Comparison of ENCODE assay signal across 7 cellular contexts in genomic region chr4:89836031-89836777, GRCh38. TPM values are rescaled to one million over a fixed set of nuclear protein-coding genes. Genes with fewer than 3 reads are reported as not detected.
DNase-seq lines count a peak whose midpoint lies in the region; ATAC-seq and TF ChIP-seq lines count a peak whose summit lies in the region.

No MANE protein-coding gene starts in this region.

- no peak overlapping the region for H4K91ac ChIP-seq in trophoblast cell (ENCODE audit: low read depth, low read length)

- no peak overlapping the region for H2AK5ac ChIP-seq in trophoblast cell (ENCODE audit: low read length)

- ATAC-seq in HG02623 (IDR thresholded peaks at IDR 0.05; ENCODE audit: unreplicated experiment) (no peak), HG03045 (IDR thresholded peaks at IDR 0.05; ENCODE audit: unreplicated experiment) (no peak)

- peaks cover 0 to 8% of the 10 kb centered on the region in 2 experiments for H3K4me1 ChIP-seq in trophoblast cell (ENCODE audit: control insufficient read depth in 1 of 2, insufficient read depth in 2 of 2, low read length in 2 of 2)

- WGBS in trophoblast cell (ENCODE audit: extremely low coverage, insufficient coverage, insufficient read length): no CpG with 5 or more reads among the region's 34 CpGs

- H2BK5ac ChIP-seq in trophoblast cell (ENCODE audit: low read depth, low read length, poor library complexity): no peak overlapping the region

- no peak overlapping the region for H3K27ac ChIP-seq in trophoblast cell (ENCODE audit: low read depth, low read length)

- H3K4me2 ChIP-seq in trophoblast cell (ENCODE audit: low read length): peak overlapping the region; percentile 97

- H3K9ac ChIP-seq in trophoblast cell (ENCODE audit: low read length): no peak overlapping the region

- no peaks in the 10 kb centered on the region for H3K79me2 ChIP-seq in trophoblast cell (ENCODE audit: control insufficient read depth, insufficient read depth, low read length, poor library complexity)

- H3K23ac ChIP-seq in trophoblast cell (ENCODE audit: low read length): no peak overlapping the region

- no peak overlapping the region for H3K14ac ChIP-seq in trophoblast cell (ENCODE audit: low read length)

- H3K9me3 ChIP-seq in trophoblast cell (ENCODE audit: insufficient read depth, low read depth, low read length): no peaks in the 10 kb centered on the region

- no peak overlapping the region for H3K4ac ChIP-seq in trophoblast cell (ENCODE audit: low read depth, low read length)

- H2BK120ac ChIP-seq in trophoblast cell (ENCODE audit: insufficient read depth, low read length, poor library complexity): no peak overlapping the region

- H3K79me1 ChIP-seq in trophoblast cell (ENCODE audit: low read length): no peaks in the 10 kb centered on the region

- TF ChIP-seq CTCF in WI38 (IDR thresholded peaks at IDR 0.05; ENCODE audit: low read depth, low read length): no peak

- H2AFZ ChIP-seq in trophoblast cell (ENCODE audit: insufficient read depth, low read length, poor library complexity): no peak overlapping the region

- H2BK12ac ChIP-seq in trophoblast cell (ENCODE audit: low read length): no peak overlapping the region

- H4K8ac ChIP-seq in trophoblast cell (ENCODE audit: low read depth, low read length): no peak overlapping the region

- H3K4me3 ChIP-seq in WI38 (ENCODE audit: low read depth, low read length) (peak overlapping the region; percentile 56; the same call in 1 of the 2 replicates), trophoblast cell (ENCODE audit: low read depth, low read length) (no peak overlapping the region)

- peak; percentile 1 for DNase-seq in HCEC 1CT
- peak; percentile 61 for DNase-seq in globus pallidus (ENCODE audit: low spot score)
- DNase-seq in trophoblast cell: no peak
- DNase-seq in activated CD8-positive, alpha-beta memory T cell treated with anti-CD3 and anti-CD28 coated beads, Interleukin-2, amount 50 U/mL, for 48 hours: no peak

- no peak overlapping the region for H3K18ac ChIP-seq in trophoblast cell (ENCODE audit: low read length)

- no peak overlapping the region for H4K12ac ChIP-seq in trophoblast cell (ENCODE audit: low read depth, low read length)

- H3K36me3 ChIP-seq in trophoblast cell (ENCODE audit: control insufficient read depth in 1 of 2, insufficient read depth in 2 of 2, low read length in 2 of 2): no peaks in the 10 kb centered on the region

- peaks cover 8% of the 10 kb centered on the region for H3K27me3 ChIP-seq in trophoblast cell (ENCODE audit: insufficient read depth, low read length)

RNA-seq across cellular contexts. Expression of gene SNCA, which starts 0.8 kb away (rescaled TPM):
- polyA plus RNA-seq in trophoblast cell (2013): 0.77 and 0.87 TPM in 2 replicates

RNA-seq across cellular contexts. Expression of gene MMRN1, which starts 58.5 kb away (rescaled TPM):
- polyA plus RNA-seq in trophoblast cell (2013): 0.07 and 0.11 TPM in 2 replicates

Comparison
In these comparisons a context has a peak if more than half of its experiments do, and no peak if none do; other contexts are left out.
1. DNase-seq: peak in HCEC 1CT (single experiment) and globus pallidus (single experiment); none in trophoblast cell (0 of 2) and activated CD8-positive, alpha-beta memory T cell treated with anti-CD3 and anti-CD28 coated beads, Interleukin-2, amount 50 U/mL, for 48 hours (single experiment).